1 cellular context compared by ENCODE assay signal in the genomic region with DNA sequence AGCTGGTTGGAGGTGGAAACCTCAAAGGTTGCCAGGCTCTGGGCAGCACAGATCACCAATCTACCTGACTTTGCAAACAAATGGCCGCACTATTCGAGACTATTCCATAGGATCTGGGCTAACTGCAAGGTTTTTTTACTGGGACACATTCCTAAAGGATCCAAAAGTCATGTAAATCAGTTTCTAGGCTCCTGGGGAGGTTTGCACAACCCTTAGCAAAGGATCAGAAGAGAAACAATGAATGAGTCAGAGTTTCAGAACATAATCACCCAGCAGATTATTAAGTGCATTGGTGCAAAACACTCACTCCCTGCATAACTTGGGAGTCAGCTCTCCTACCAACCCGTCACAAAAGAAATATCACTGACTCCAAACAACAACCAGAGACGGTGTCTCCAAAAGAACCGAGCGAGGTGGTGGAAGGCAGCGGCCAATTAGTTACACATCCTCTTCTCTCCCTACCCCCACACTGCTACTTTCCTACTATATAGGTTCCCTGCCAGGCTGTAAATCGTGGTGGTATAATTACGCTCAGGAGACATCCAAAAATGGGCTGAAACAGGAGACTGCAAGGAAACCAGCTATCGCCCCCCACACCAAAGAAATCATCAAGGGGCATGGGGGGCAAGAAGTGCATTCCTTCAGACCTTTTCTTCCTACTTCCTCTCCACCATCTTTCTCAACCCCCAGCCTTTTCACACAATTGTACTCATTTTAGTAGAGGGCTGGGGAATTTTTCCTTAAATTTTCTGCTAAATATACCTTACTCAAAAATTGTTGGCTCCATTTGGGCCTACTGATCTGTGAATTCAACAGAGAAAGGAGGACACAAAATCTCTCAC.
TF ChIP-seq lines count a peak whose summit lies in the region.

No MANE protein-coding gene starts in this region.

TF ChIP-seq in K562, 482 proteins besides CTCF, POLR2A, EP300 and RAD21 (continued from another document):
- no peak for TF ChIP-seq TSHZ1 (CRISPR knock-in tag; IDR thresholded peaks at IDR 0.05)
- no peak for TF ChIP-seq FOXA3 (CRISPR knock-in tag; conservative IDR thresholded peaks at IDR 0.05 in 1 of 2, IDR thresholded peaks at IDR 0.05 in 1 of 2)
- no peak for TF ChIP-seq THRAP3 (IDR thresholded peaks at IDR 0.05; ENCODE audit: borderline replicate concordance)
- TF ChIP-seq NEUROD1 (IDR thresholded peaks at IDR 0.05; ENCODE audit: borderline replicate concordance, low read depth, low read length, partially characterized antibody), result no peak
- TF ChIP-seq, protein P1, sequence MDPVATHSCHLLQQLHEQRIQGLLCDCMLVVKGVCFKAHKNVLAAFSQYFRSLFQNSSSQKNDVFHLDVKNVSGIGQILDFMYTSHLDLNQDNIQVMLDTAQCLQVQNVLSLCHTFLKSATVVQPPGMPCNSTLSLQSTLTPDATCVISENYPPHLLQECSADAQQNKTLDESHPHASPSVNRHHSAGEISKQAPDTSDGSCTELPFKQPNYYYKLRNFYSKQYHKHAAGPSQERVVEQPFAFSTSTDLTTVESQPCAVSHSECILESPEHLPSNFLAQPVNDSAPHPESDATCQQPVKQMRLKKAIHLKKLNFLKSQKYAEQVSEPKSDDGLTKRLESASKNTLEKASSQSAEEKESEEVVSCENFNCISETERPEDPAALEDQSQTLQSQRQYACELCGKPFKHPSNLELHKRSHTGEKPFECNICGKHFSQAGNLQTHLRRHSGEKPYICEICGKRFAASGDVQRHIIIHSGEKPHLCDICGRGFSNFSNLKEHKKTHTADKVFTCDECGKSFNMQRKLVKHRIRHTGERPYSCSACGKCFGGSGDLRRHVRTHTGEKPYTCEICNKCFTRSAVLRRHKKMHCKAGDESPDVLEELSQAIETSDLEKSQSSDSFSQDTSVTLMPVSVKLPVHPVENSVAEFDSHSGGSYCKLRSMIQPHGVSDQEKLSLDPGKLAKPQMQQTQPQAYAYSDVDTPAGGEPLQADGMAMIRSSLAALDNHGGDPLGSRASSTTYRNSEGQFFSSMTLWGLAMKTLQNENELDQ (CRISPR knock-in tag; IDR thresholded peaks at IDR 0.05; ENCODE audit: borderline replicate concordance), result no peak
